15 cellular contexts compared by ENCODE assay signal in the genomic region with DNA sequence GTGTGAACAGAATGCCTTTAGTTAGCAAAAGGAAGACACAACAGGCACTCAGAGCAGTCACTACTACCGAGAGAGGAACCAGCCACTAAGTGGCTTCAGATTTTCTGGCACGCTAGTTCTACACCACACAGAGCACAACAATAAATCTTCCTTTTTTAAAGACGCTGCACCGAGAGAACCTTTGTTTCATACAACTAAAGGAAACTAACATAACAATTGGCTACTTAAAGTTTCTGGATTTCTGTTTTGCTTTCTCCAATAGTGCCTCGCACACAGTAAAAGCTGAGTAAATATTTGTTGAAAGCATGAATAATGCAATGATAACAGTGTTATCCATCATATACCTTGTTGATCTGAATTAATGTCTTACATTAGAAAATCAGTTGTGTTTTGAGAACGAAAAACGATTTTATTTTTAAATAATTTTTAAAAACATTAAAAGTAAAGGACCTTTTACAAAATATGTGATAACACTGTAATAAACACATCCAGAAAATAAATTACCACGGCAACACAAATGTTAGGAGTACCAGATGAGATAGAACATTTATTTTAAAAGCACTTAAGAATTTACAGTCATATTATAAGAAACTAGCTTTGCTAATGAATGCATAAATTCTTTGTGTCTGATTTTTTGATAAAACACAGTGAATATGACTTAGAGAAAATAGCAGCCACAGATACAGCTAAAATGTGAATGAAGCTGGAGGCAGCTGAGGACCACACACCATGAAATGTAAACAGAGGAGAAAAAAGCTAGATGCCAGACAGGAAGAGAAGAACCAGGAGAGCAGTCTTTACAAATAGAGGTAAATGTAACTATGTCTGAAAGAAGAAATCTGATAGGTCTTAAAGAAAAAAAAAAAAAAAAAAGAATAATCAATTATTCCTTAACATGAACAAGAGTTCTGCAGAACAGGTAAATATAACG. TPM values are rescaled to one million over a fixed set of nuclear protein-coding genes. Genes with fewer than 3 reads are reported as not detected.
DNase-seq lines count a peak whose midpoint lies in the region; ATAC-seq, FAIRE-seq and TF ChIP-seq lines count a peak whose summit lies in the region.
"Had no signal": no experiment of that assay in that cellular context is flagged by ENCODE, and none has a peak within 500 bp of the region (broad histone marks: within the 10 kb centered on the region; RNA-seq: fewer than 3 reads in every experiment).

No MANE protein-coding gene starts in this region.

- intact Hi-C loops in ascending aorta (cut with DNase I): no loop called here
- intact Hi-C loops in left lung (cut with DNase I): no loop called here

- H3K79me2 ChIP-seq in astrocyte (ENCODE audit: insufficient read depth, low read length): no peaks in the 10 kb centered on the region

- no peaks in the 10 kb centered on the region for H3K4me1 ChIP-seq in astrocyte (ENCODE audit: insufficient read depth, low read length)
- H3K4me1 ChIP-seq in ascending aorta: peaks cover 0 to 9% of the 10 kb centered on the region in 2 donors
- no peaks in the 10 kb centered on the region for H3K4me1 ChIP-seq in left lung

- ATAC-seq in left lung (no peak), HG03460 (IDR thresholded peaks at IDR 0.05; ENCODE audit: unreplicated experiment) (no peak)
- ATAC-seq: stimulated activated naive CD8-positive, alpha-beta T cell treated with anti-CD3 and anti-CD28 coated beads, Interleukin-15, amount 100 ng/mL, for 72 hours had no signal

- H3K36me3 Mint-ChIP-seq in astrocyte (ENCODE audit: low read depth, unreplicated experiment) (no peaks in the 10 kb centered on the region), nephron progenitor cell (ENCODE audit: low read depth) (peaks cover 67% of the 10 kb centered on the region)

- no peaks in the 10 kb centered on the region for H3K27me3 ChIP-seq in astrocyte (ENCODE audit: insufficient read depth, low read length)
- no peaks in the 10 kb centered on the region for H3K27me3 ChIP-seq in ascending aorta
- H3K27me3 ChIP-seq in left lung: no peaks in the 10 kb centered on the region

- peak overlapping the region; percentile 21 for H3K4me2 ChIP-seq in astrocyte (ENCODE audit: low read length)

- H2AFZ ChIP-seq in astrocyte (ENCODE audit: low read depth, low read length): no peak overlapping the region

- no peak overlapping the region for H3K9ac ChIP-seq in astrocyte (ENCODE audit: low read length)

- H3K4me3 Mint-ChIP-seq in astrocyte (ENCODE audit: unreplicated experiment) (no peak overlapping the region), nephron progenitor cell (peak overlapping the region; percentile 46)
- H3K4me3 Mint-ChIP-seq: activated naive CD8-positive, alpha-beta T cell; IgD-negative memory B cell; neural crest cell; stimulated activated naive CD8-positive, alpha-beta T cell treated with anti-CD3 and anti-CD28 coated beads, Interleukin-15, amount 100 ng/mL, for 72 hours; T-helper 1 cell treated with Interleukin-12 subunit alpha and Interleukin-12 subunit beta and Interleukin-4 antibody, amounts not matched to agents 30 μg/mL and 1 μg/mL, for 36 hours had no signal

- no peaks in the 10 kb centered on the region for H3K27me3 Mint-ChIP-seq in astrocyte (ENCODE audit: low read depth, unreplicated experiment)
- H3K27me3 Mint-ChIP-seq in nephron progenitor cell (ENCODE audit: low read depth, poor library complexity): peaks cover 7% of the 10 kb centered on the region
- H3K27me3 Mint-ChIP-seq: activated naive CD8-positive, alpha-beta T cell; IgD-negative memory B cell; stimulated activated naive CD8-positive, alpha-beta T cell treated with anti-CD3 and anti-CD28 coated beads, Interleukin-15, amount 100 ng/mL, for 72 hours had no signal

- H3K9me3 ChIP-seq in astrocyte (ENCODE audit: insufficient read depth, low read depth, low read length): no peaks in the 10 kb centered on the region
- no peaks in the 10 kb centered on the region for H3K9me3 ChIP-seq in ascending aorta
- H3K9me3 ChIP-seq in left lung: no peaks in the 10 kb centered on the region
- H3K9me3 ChIP-seq: Caco-2 had no signal

- H3K4me1 Mint-ChIP-seq in astrocyte (ENCODE audit: low read depth, unreplicated experiment) (peaks cover 8% of the 10 kb centered on the region), nephron progenitor cell (peaks cover 62% of the 10 kb centered on the region)
- H3K4me1 Mint-ChIP-seq: IgD-negative memory B cell; stimulated activated naive CD8-positive, alpha-beta T cell treated with anti-CD3 and anti-CD28 coated beads, Interleukin-15, amount 100 ng/mL, for 72 hours had no signal

- H3K4me3 ChIP-seq in astrocyte (ENCODE audit: insufficient read depth, low read depth, low read length) (no peak overlapping the region), ascending aorta (no peak overlapping the region), left lung (no peak overlapping the region)

- no peak for FAIRE-seq in astrocyte (lab: Jason Lieb, UNC)

- H3K36me3 ChIP-seq in astrocyte (ENCODE audit: insufficient read depth, low read length): no peaks in the 10 kb centered on the region
- H3K36me3 ChIP-seq in ascending aorta: no peaks in the 10 kb centered on the region
- H3K36me3 ChIP-seq in left lung: no peaks in the 10 kb centered on the region

- H3K27ac Mint-ChIP-seq in astrocyte (ENCODE audit: unreplicated experiment): no peak overlapping the region
- peak overlapping the region; percentile 93 for H3K27ac Mint-ChIP-seq in nephron progenitor cell
- H3K27ac Mint-ChIP-seq: activated naive CD8-positive, alpha-beta T cell; IgD-negative memory B cell; stimulated activated naive CD8-positive, alpha-beta T cell treated with anti-CD3 and anti-CD28 coated beads, Interleukin-15, amount 100 ng/mL, for 72 hours; T-helper 1 cell treated with Interleukin-12 subunit alpha and Interleukin-12 subunit beta and Interleukin-4 antibody, amounts not matched to agents 30 μg/mL and 1 μg/mL, for 36 hours had no signal

- H3K27ac ChIP-seq in astrocyte (ENCODE audit: low read depth, low read length): no peak overlapping the region
- no peak overlapping the region for H3K27ac ChIP-seq in ascending aorta
- H3K27ac ChIP-seq in left lung: no peak overlapping the region

- H3K9me3 Mint-ChIP-seq in astrocyte (ENCODE audit: unreplicated experiment) (no peaks in the 10 kb centered on the region), nephron progenitor cell (peaks cover 12% of the 10 kb centered on the region)
- H3K9me3 Mint-ChIP-seq: neural crest cell; stimulated activated naive CD8-positive, alpha-beta T cell treated with anti-CD3 and anti-CD28 coated beads, Interleukin-15, amount 100 ng/mL, for 72 hours; T-helper 1 cell treated with Interleukin-12 subunit alpha and Interleukin-12 subunit beta and Interleukin-4 antibody, amounts not matched to agents 30 μg/mL and 1 μg/mL, for 36 hours had no signal

- TF ChIP-seq CTCF in astrocyte (IDR thresholded peaks at IDR 0.05; ENCODE audit: insufficient read depth, low read depth, low read length) (no peak), nephron progenitor cell (IDR thresholded peaks at IDR 0.05) (no peak), ascending aorta (IDR thresholded peaks at IDR 0.05) (no peak), left lung (IDR thresholded peaks at IDR 0.05) (no peak)

- no peaks in the 10 kb centered on the region for H4K20me1 ChIP-seq in astrocyte (ENCODE audit: insufficient read depth, low read length)

- DNase-seq in H4 (ENCODE audit: low spot score): peak; percentile 51
- peak; percentile 35 for DNase-seq in NCI-H2029 (lab: John Stamatoyannopoulos, UW)
- no peak for DNase-seq in astrocyte (ENCODE audit: low read depth)
- no peak for DNase-seq in nephron progenitor cell
- no peak for DNase-seq in germinal center (ENCODE audit: low spot score)
- DNase-seq in ascending aorta (ENCODE audit: low spot score in 2 of 2): no peak
- DNase-seq in left lung: no peak
- DNase-seq: Caco-2; NK-92 treated with Interleukin-12 subunit alpha and Interleukin-12 subunit beta, amount 100 ng/mL, for 24 hours; stimulated activated naive CD8-positive, alpha-beta T cell treated with anti-CD3 and anti-CD28 coated beads, Interleukin-15, amount 100 ng/mL, for 72 hours had no signal

RNA-seq across cellular contexts. Expression of gene CCDC34, which starts 14.8 kb away (rescaled TPM):
- 29.7 and 29.8 TPM in 2 replicates for total RNA-seq in H4 (2014; rRNA removed; shearing (Covaris generic))
- total RNA-seq in astrocyte (11.7 and 12.8 TPM in 2 replicates), ascending aorta (1.6 TPM), left lung (1 to 10 TPM; 3.2 to 5.0 TPM)

Comparison
In these comparisons a context has a peak if more than half of its experiments do, and no peak if none do; other contexts are left out.
1. DNase-seq: peak in H4 (single experiment) and NCI-H2029 (single experiment); none in astrocyte (single experiment), nephron progenitor cell (single experiment), germinal center (single experiment), ascending aorta (0 of 2) and left lung (0 of 2).